ENCODE assay signal across 23 cellular contexts in genomic region chr2:26726229-26726628, GRCh38. TPM values are rescaled to one million over a fixed set of nuclear protein-coding genes. Genes with fewer than 3 reads are reported as not detected.
"Had no signal": no experiment of that assay in that cellular context is flagged by ENCODE, and none has a peak within 500 bp of the region (broad histone marks: within the 10 kb centered on the region; RNA-seq: fewer than 3 reads in every experiment).

No MANE protein-coding gene starts in this region.

- ATAC-seq: left colon; left lung; lower lobe of right lung; naive thymus-derived CD8-positive, alpha-beta T cell; stimulated activated effector memory CD8-positive, alpha-beta T cell treated with anti-CD3 and anti-CD28 coated beads, Interleukin-12 subunit alpha, Interleukin-12 subunit beta, amount 100 ng/mL, for 72 hours; upper lobe of right lung had no signal

- H3K27me3 ChIP-seq: ovary, sigmoid colon, tibial artery, upper lobe of right lung had no signal

- FAIRE-seq: keratinocyte, small intestine, urothelium cell line had no signal

- H3K4me3 ChIP-seq: left lung, lower lobe of right lung, ovary, prostate gland, sigmoid colon, spleen, suprapubic skin, thoracic aorta, tibial artery, upper lobe of right lung had no signal

- H3K36me3 ChIP-seq: left lung, lower lobe of right lung, ovary, prostate gland, sigmoid colon, spleen, suprapubic skin, tibial artery, upper lobe of right lung had no signal

- H3K9me3 ChIP-seq: left lung, lower lobe of right lung, ovary, prostate gland, sigmoid colon, spleen, suprapubic skin, thoracic aorta, tibial artery, upper lobe of right lung had no signal

- DNase-seq: hippocampal formation; left colon; left lung; lower lobe of right lung; mammary epithelial cell; mesenchymal stem cell; retina; sigmoid colon; small intestine; spleen; stimulated activated CD4-positive, alpha-beta T cell treated with anti-CD3 and anti-CD28 coated beads, Interleukin-4, amount 100 ng/mL, for 24 hours; stimulated activated naive CD4-positive, alpha-beta T cell; tibial artery; trophoblast cell; upper lobe of right lung had no signal

- H3K27ac ChIP-seq: left lung, lower lobe of right lung, ovary, prostate gland, suprapubic skin, upper lobe of right lung had no signal

RNA-seq across cellular contexts. Expression of gene KCNK3, which starts 33.7 kb away (rescaled TPM):
- total RNA-seq: naive thymus-derived CD8-positive, alpha-beta T cell had no signal
- polyA plus RNA-seq: keratinocyte; naive thymus-derived CD8-positive, alpha-beta T cell had no signal

RNA-seq across cellular contexts. Expression of gene CENPA, which starts 59.6 kb away (rescaled TPM):
- total RNA-seq: sigmoid colon, thoracic aorta had no signal
